ENCODE assay signal across 10 cellular contexts in genomic region chr14:99758121-99758871, GRCh38. TPM values are rescaled to one million over a fixed set of nuclear protein-coding genes. Genes with fewer than 3 reads are reported as not detected.
DNase-seq lines count a peak whose midpoint lies in the region; ATAC-seq, FAIRE-seq and TF ChIP-seq lines count a peak whose summit lies in the region.
"Had no signal": no experiment of that assay in that cellular context is flagged by ENCODE, and none has a peak within 500 bp of the region (broad histone marks: within the 10 kb centered on the region; RNA-seq: fewer than 3 reads in every experiment).

No MANE protein-coding gene starts in this region.

- H3K27me3 ChIP-seq in mesendoderm (ENCODE audit: insufficient read depth, low read length, poor library complexity), result no peaks in the 10 kb centered on the region

- no peak for FAIRE-seq in HTR-8/SVneo (lab: Jason Lieb, UNC)

- no CpG with 5 or more reads among the region's 11 CpGs for WGBS in mesendoderm (ENCODE audit: extremely low coverage, insufficient coverage, low lambda C conversion rate)

- H2AK5ac ChIP-seq in mesendoderm (ENCODE audit: low read length), result no peak overlapping the region

- CTCF ChIA-PET in AG04449 (lab: Yijun Ruan, JAX), result interaction anchor here (0.6 to 1.5 kb wide), 11 partner anchors 8 to 203 kb away, joined by 3 to 6 read pairs (median 4); partner anchors contain the start of gene EML1

- H4K5ac ChIP-seq in mesendoderm (ENCODE audit: low read length), result no peak overlapping the region

- no peak for ATAC-seq in GM19467 (IDR thresholded peaks at IDR 0.05; ENCODE audit: unreplicated experiment)

- H3K79me1 ChIP-seq in mesendoderm (ENCODE audit: low read length), result no peaks in the 10 kb centered on the region

- no peak overlapping the region for H3K4ac ChIP-seq in mesendoderm (ENCODE audit: low read depth, low read length)

- H4K8ac ChIP-seq in mesendoderm (ENCODE audit: low read depth, low read length), result no peak overlapping the region

- H2BK120ac ChIP-seq in mesendoderm (ENCODE audit: low read depth, low read length), result no peak overlapping the region

- no peak overlapping the region for H3K27ac ChIP-seq in mesendoderm (ENCODE audit: low read depth, low read length)

- no peak overlapping the region for H2BK5ac ChIP-seq in mesendoderm (ENCODE audit: low read length)

- H3K18ac ChIP-seq in mesendoderm (ENCODE audit: low read length), result no peak overlapping the region

- H2BK15ac ChIP-seq in mesendoderm (replicated peaks; ENCODE audit: low read depth), result no peak overlapping the region

- DNase-seq in AG04449 (ENCODE audit: low read depth, low spot score), result peak; percentile 86
- DNase-seq in HT1080 (ENCODE audit: low read depth), result peak; percentile 79
- DNase-seq in cardiac fibroblast (ENCODE audit: low read depth in 2 of 2), result peak; percentile 67 to 91
- peak; percentile 88 for DNase-seq in mesendoderm
- DNase-seq in NOMO-1 (lab: John Stamatoyannopoulos, UW; ENCODE audit: unreplicated experiment in 2 of 2), result no peak
- DNase-seq in HTR-8/SVneo (ENCODE audit: insufficient read length, low spot score), result no peak
- no peak for DNase-seq in NOMO-1 treated with DMSO at 0.1 percent for 48 hours (lab: John Stamatoyannopoulos, UW; ENCODE audit: unreplicated experiment)
- DNase-seq: GDM1, NCI-H2227 treated with DMSO at 0.1 percent for 48 hours had no signal

- H3K4me3 ChIP-seq in AG04449 (ENCODE audit: low read depth, low read length) (no peak overlapping the region), cardiac fibroblast (replicated peaks in 1 of 2; ENCODE audit: low read depth in 2 of 2, low read length in 2 of 2) (no peak overlapping the region), mesendoderm (ENCODE audit: low read length) (no peak overlapping the region)

- no peak overlapping the region for H3K56ac ChIP-seq in mesendoderm (ENCODE audit: low read length)

- H3K9ac ChIP-seq in mesendoderm (ENCODE audit: low read length), result no peak overlapping the region

- no peak overlapping the region for H3K23ac ChIP-seq in mesendoderm (ENCODE audit: low read length)

- no peaks in the 10 kb centered on the region for H3K36me3 ChIP-seq in mesendoderm (ENCODE audit: control insufficient read depth, insufficient read depth, low read length)

- no peaks in the 10 kb centered on the region for H3K4me1 ChIP-seq in mesendoderm (ENCODE audit: control insufficient read depth, low read depth, low read length)

- H3K79me2 ChIP-seq in mesendoderm (ENCODE audit: control insufficient read depth, insufficient read depth, low read length), result no peaks in the 10 kb centered on the region

- TF ChIP-seq CTCF in AG04449 (IDR thresholded peaks at IDR 0.05; ENCODE audit: insufficient read depth, low read length, missing control alignments) (no peak), cardiac fibroblast (IDR thresholded peaks at IDR 0.05; ENCODE audit: low read depth, low read length) (no peak)

- H3K4me2 ChIP-seq in mesendoderm (ENCODE audit: low read length), result no peak overlapping the region

- POLR2A ChIA-PET in AG04449 (lab: Yijun Ruan, JAX), result interaction anchor here (0.6 to 1.8 kb wide), 3 partner anchors 13 to 19 kb away, joined by 3 to 8 read pairs (median 4); no protein-coding TSS in a partner anchor

RNA-seq across cellular contexts. Expression of gene EML1, which starts 34.9 kb away (rescaled TPM):
- 4.6 and 8.1 TPM in 2 replicates for total RNA-seq in HT1080 (2014; rRNA removed; shearing (Covaris generic))
- polyA plus RNA-seq in HT1080 (2015; cell fraction: cytosol; rRNA removed), result 3.0 and 5.1 TPM in 2 replicates
- polyA plus RNA-seq in HT1080 (2015; cell fraction: nucleus; rRNA removed), result 2.4 and 3.2 TPM in 2 replicates
- 4.8 TPM for polyA plus RNA-seq in mesendoderm (2013, experiment 1 of 2)
- 5.6 TPM for polyA plus RNA-seq in mesendoderm (2013, experiment 2 of 2)

Comparison
In these comparisons a context has a peak if more than half of its experiments do, and no peak if none do; other contexts are left out.
1. DNase-seq: peak in AG04449 (single experiment), HT1080 (single experiment), cardiac fibroblast (2 of 2) and mesendoderm (single experiment); none in NOMO-1 (0 of 2), HTR-8/SVneo (single experiment) and NOMO-1 treated with DMSO at 0.1 percent for 48 hours (single experiment).